In the genomic region with DNA sequence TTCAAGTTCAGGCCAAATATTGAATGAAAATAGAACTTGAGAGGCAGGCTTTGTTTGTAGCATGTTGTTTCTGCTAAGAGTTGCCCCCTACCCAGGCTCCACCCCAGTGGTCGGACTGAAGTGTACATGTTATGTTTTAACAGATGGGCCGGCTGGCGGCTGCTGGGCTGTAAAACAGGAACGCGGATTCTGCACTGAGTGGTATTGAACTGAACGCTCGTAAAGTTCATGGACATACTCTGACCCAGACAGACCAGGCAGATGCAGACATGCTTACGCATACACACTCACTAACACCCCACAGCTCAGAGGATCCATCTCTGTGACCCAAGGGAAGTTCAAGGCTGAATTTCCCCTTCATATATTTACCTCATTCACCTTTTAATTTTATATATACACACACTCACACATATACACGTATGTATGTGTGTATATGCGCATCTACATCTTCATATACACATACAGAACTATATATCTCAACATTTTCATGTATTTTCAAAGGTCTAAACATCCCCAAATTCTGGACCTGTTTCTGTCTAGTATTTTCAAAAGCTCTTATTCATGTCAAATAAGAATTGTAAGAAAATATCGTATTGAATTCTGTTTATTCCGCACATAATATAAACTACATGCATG, we compare ENCODE assay signal across 8 cellular contexts.
DNase-seq lines count a peak whose midpoint lies in the region; ATAC-seq and TF ChIP-seq lines count a peak whose summit lies in the region.

No MANE protein-coding gene starts in this region.

- H3K27me3 ChIP-seq in GM06990 (replicated peaks; ENCODE audit: control insufficient read depth, insufficient read depth, low read length), result no peaks in the 10 kb centered on the region

- DNase-seq in GM06990 (ENCODE audit: extremely low read depth, insufficient read length), result no peak
- DNase-seq in NB4 (ENCODE audit: low read depth), result peak; percentile 84
- DNase-seq in amniotic epithelial cell (ENCODE audit: low read depth), result peak; percentile 55
- peak; percentile 54 for DNase-seq in medulla oblongata (ENCODE audit: extremely low spot score)
- DNase-seq in putamen (ENCODE audit: low spot score), result no peak
- DNase-seq in GM19238 (ENCODE audit: insufficient read length, low spot score), result no peak

- no peak for TF ChIP-seq CTCF in GM06990 (IDR thresholded peaks at IDR 0.05; ENCODE audit: insufficient read depth, low read length, poor library complexity, severe bottlenecking)
- TF ChIP-seq CTCF in NB4 (IDR thresholded peaks at IDR 0.05; ENCODE audit: low read depth, low read length), result peak; percentile 3

- TF ChIP-seq POLR2A in NB4 (IDR thresholded peaks at IDR 0.05; ENCODE audit: extremely low read depth, insufficient read length), result no peak

- no peaks in the 10 kb centered on the region for H3K36me3 ChIP-seq in GM06990 (ENCODE audit: control insufficient read depth, insufficient read depth, low read length)

- no peak for ATAC-seq in GM19395 (IDR thresholded peaks at IDR 0.05; ENCODE audit: unreplicated experiment)
- no peak for ATAC-seq in GM21723 (IDR thresholded peaks at IDR 0.05; ENCODE audit: unreplicated experiment)

- peak overlapping the region; percentile 89 for H3K4me3 ChIP-seq in GM06990 (replicated peaks; ENCODE audit: low read depth, low read length)
- H3K4me3 ChIP-seq in NB4 (ENCODE audit: low read depth, low read length), result peak overlapping the region; percentile 80

Comparison
In these comparisons a context has a peak if more than half of its experiments do, and no peak if none do; other contexts are left out.
1. DNase-seq: peak in NB4 (single experiment), amniotic epithelial cell (single experiment) and medulla oblongata (single experiment); none in GM06990 (single experiment), putamen (single experiment) and GM19238 (single experiment).